8 cellular contexts compared by ENCODE assay signal in the genomic region with DNA sequence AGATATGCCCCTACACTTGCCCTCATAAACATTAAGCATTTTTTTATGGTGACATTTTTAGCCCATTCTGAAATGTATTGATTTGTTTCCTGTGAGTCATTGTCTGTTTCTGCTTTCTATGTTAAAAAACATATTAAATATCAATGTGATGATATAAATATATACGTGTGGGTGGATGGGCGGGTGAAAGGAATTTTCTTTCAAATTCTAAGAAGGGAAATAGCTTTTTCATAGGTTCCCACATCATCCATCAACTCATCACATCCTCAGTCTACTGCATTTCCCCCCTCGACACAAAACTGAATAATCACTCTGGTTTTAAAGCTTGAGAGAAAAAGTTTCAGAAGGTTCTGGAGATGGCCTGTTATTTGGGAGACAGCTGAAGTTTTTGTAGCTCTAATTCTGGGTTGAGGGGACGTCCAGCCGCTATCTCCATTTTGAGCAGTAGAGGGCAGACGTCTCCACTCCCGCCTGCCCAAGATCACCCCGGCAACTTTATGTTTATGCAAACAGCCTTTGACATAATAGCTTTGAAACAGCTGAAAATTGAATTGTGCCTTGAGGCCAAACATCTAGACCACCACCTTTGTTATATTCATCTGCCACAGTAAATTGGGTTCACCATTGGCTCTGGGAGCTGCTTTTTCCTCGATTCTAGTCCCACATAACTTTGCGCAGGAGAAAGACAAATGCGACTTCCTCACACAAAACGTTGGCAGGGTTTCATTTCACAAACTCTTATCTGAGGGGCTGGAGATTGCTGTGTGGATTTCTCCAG.
DNase-seq lines count a peak whose midpoint lies in the region; ATAC-seq and TF ChIP-seq lines count a peak whose summit lies in the region.

No MANE protein-coding gene starts in this region.

- peak overlapping the region; percentile 78 for H3K9ac ChIP-seq in adipocyte (ENCODE audit: low read length)

- H3K9me3 ChIP-seq in adipocyte (ENCODE audit: control insufficient read depth, low read length) (no peaks in the 10 kb centered on the region), heart right ventricle (no peaks in the 10 kb centered on the region), psoas muscle (no peaks in the 10 kb centered on the region)

- no peaks in the 10 kb centered on the region for H3K27me3 ChIP-seq in adipocyte (replicated peaks; ENCODE audit: control insufficient read depth, insufficient read depth, low read length)
- no peaks in the 10 kb centered on the region for H3K27me3 ChIP-seq in heart right ventricle
- no peaks in the 10 kb centered on the region for H3K27me3 ChIP-seq in psoas muscle (ENCODE audit: insufficient read depth in 3 of 3, low read length in 2 of 3)

- in situ Hi-C loops in SK-MEL-5 (cut with HindIII; ENCODE audit: low pct_unique_long_range_greater_than_20kb, low sequenced_read_pairs), result no loop called here

- DNase-seq in Ammon's horn (ENCODE audit: low spot score), result peak; percentile 63
- DNase-seq in LHCN-M2 (ENCODE audit: low read depth), result peak; percentile 70
- peak; percentile 64 for DNase-seq in SK-MEL-5 (ENCODE audit: low read depth, low spot score)
- DNase-seq in adipocyte (ENCODE audit: low read depth), result peak; percentile 91
- DNase-seq in heart right ventricle, result peak; percentile 28 to 62
- peak; percentile 44 to 66 for DNase-seq in psoas muscle
- no peak for DNase-seq in middle frontal gyrus (ENCODE audit: extremely low spot score, low spot score)

- peak overlapping the region; percentile 69 for H3K4me3 ChIP-seq in adipocyte (ENCODE audit: low read length)
- H3K4me3 ChIP-seq in heart right ventricle, result peak overlapping the region in 8 of 10 donors; percentile 17 to 43 (median 32)
- peak overlapping the region; percentile 30 for H3K4me3 ChIP-seq in psoas muscle

- ATAC-seq in GM19351 (IDR thresholded peaks at IDR 0.05; ENCODE audit: unreplicated experiment) (peak; percentile 89), heart right ventricle (peak; percentile 59 to 92 (median 82)), psoas muscle (peak; percentile 23 to 73 (median 68))

- H3K27ac ChIP-seq in heart right ventricle, result peak overlapping the region in 8 of 10 donors; percentile 15 to 78 (median 52)
- no peak overlapping the region for H3K27ac ChIP-seq in psoas muscle

- WGBS in heart right ventricle, 2 donors, result 15 to 20% methylated on average over 12 of the region's 12 CpGs
- 14 to 16% (median 15%) methylated on average over 12 of the region's 12 CpGs for WGBS in psoas muscle, 3 donors

- no peaks in the 10 kb centered on the region for H3K36me3 ChIP-seq in adipocyte (ENCODE audit: control insufficient read depth, insufficient read depth, low read length, severe bottlenecking)
- no peaks in the 10 kb centered on the region for H3K36me3 ChIP-seq in heart right ventricle
- H3K36me3 ChIP-seq in psoas muscle (ENCODE audit: insufficient read depth in 1 of 2, low read depth in 1 of 2), result no peaks in the 10 kb centered on the region

- intact Hi-C loops in heart right ventricle (cut with DNase I), result loop anchor here in 9 of 10 donors (2.0 to 10.0 kb wide), 10 partner anchors 87 to 1060 kb away; no protein-coding TSS in a partner anchor
- intact Hi-C loops in psoas muscle (cut with DNase I), result loop anchor here (5.0 to 10.0 kb wide), 3 partner anchors 72 to 1060 kb away; no protein-coding TSS in a partner anchor

- H3K4me1 ChIP-seq in adipocyte (ENCODE audit: control insufficient read depth, insufficient read depth, low read length), result peaks cover 23% of the 10 kb centered on the region
- peaks cover 0 to 16% (median 3%) of the 10 kb centered on the region in 9 donors for H3K4me1 ChIP-seq in heart right ventricle
- H3K4me1 ChIP-seq in psoas muscle, result no peaks in the 10 kb centered on the region

- TF ChIP-seq CTCF in heart right ventricle (IDR thresholded peaks at IDR 0.05), result peak; percentile 67 to 92 (median 85)
- TF ChIP-seq CTCF in psoas muscle (IDR thresholded peaks at IDR 0.05), result peak; percentile 60
